In the genomic region with DNA sequence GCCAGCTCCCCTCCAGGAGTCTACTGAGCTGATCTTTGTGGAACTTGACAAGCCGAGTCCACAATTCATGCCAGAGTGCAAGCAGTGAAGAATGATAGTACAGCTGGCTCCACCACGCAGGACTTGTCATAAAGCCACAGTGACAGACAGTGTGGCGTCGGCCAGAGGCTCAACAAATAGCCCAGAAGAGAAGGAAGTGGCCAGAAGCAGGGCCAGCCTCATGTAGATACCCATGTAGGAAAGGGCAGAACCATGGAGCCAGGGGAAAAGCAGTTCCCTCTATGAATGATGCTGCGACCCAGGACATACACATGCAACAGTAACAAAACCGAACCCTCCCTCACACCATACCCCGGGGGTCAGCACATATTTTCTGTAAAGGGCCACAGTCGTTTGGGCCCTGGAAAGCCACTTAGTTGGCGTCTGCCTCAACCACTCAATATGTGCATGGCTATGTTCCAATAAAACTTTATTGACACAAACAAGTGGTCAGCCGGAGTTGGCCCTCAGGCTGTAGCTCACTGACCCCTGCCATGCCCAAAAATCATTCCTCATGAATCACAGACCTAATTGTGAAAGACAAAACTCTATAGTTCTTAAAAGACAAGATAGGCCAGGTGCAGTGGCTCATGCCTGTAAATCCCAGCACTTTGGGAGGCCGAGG, we compare ENCODE assay signal across 17 cellular contexts.
DNase-seq lines count a peak whose midpoint lies in the region; ATAC-seq, FAIRE-seq and TF ChIP-seq lines count a peak whose summit lies in the region.
"Had no signal": no experiment of that assay in that cellular context is flagged by ENCODE, and none has a peak within 500 bp of the region (broad histone marks: within the 10 kb centered on the region; RNA-seq: fewer than 3 reads in every experiment).

No MANE protein-coding gene starts in this region.

- ATAC-seq in GM12878 (no peak), upper lobe of left lung (ENCODE audit: low FRiP score in 2 of 2) (no peak)
- ATAC-seq: HCT116 had no signal

- no peaks in the 10 kb centered on the region for H3K36me3 Mint-ChIP-seq in activated naive CD4-positive, alpha-beta T cell treated with anti-CD3 and anti-CD28 coated beads for 36 hours (ENCODE audit: low read depth)
- H3K36me3 Mint-ChIP-seq in activated naive CD4-positive, alpha-beta T cell treated with anti-CD3 and anti-CD28 coated beads, Interleukin-2, amount 10 ng/mL, durations not matched to agents 7 days and 5 days = no peaks in the 10 kb centered on the region

- H3K79me2 ChIP-seq in GM12878 (ENCODE audit: control insufficient read depth, insufficient read depth, low read length) = no peaks in the 10 kb centered on the region
- no peaks in the 10 kb centered on the region for H3K79me2 ChIP-seq in hepatocyte

- TF ChIP-seq EP300 in GM12878 (IDR thresholded peaks at IDR 0.05; ENCODE audit: borderline replicate concordance in 1 of 2, control insufficient read depth in 1 of 2, low read depth in 2 of 2, low read length in 2 of 2) (no peak), upper lobe of left lung (IDR thresholded peaks at IDR 0.05) (no peak)

- H3K4me1 Mint-ChIP-seq in activated naive CD4-positive, alpha-beta T cell treated with anti-CD3 and anti-CD28 coated beads for 36 hours (ENCODE audit: low read depth) = peaks cover 13% of the 10 kb centered on the region
- H3K4me1 Mint-ChIP-seq in activated naive CD4-positive, alpha-beta T cell treated with anti-CD3 and anti-CD28 coated beads, Interleukin-2, amount 10 ng/mL, durations not matched to agents 7 days and 5 days = peaks cover 30% of the 10 kb centered on the region

- POLR2A ChIA-PET in GM12878 (lab: Charles Lee) = no interaction called here

- CTCF ChIA-PET in activated naive CD4-positive, alpha-beta T cell treated with anti-CD3 and anti-CD28 coated beads for 36 hours (lab: Charles Lee) = interaction anchor here (0.9 kb wide), 1 partner anchor 36 kb away, joined by 3 read pairs; no protein-coding TSS in a partner anchor
- CTCF ChIA-PET in activated naive CD4-positive, alpha-beta T cell treated with anti-CD3 and anti-CD28 coated beads, Interleukin-2, amount 10 ng/mL, durations not matched to agents 7 days and 5 days (lab: Charles Lee) = no interaction called here
- CTCF ChIA-PET in GM12878 (lab: Yijun Ruan, JAX) = no interaction called here

- H3K9me2 ChIP-seq in hepatocyte (replicated peaks; ENCODE audit: insufficient read depth) = no peaks in the 10 kb centered on the region

- no peaks in the 10 kb centered on the region for H4K20me1 ChIP-seq in GM12878 (ENCODE audit: control insufficient read depth, insufficient read depth)
- H4K20me1 ChIP-seq in hepatocyte (ENCODE audit: insufficient read depth, poor library complexity, severe bottlenecking) = no peaks in the 10 kb centered on the region

- H3K27me3 ChIP-seq in GM12878 (replicated peaks in 1 of 2; ENCODE audit: control insufficient read depth in 2 of 2, insufficient read depth in 2 of 2, low read length in 1 of 2) = peaks cover 0 to 5% of the 10 kb centered on the region in 2 experiments; a peak in 2 of 4 replicates
- H3K27me3 ChIP-seq in upper lobe of left lung = peaks cover 0 to 14% (median 5%) of the 10 kb centered on the region in 4 donors
- H3K27me3 ChIP-seq in hepatocyte = peaks cover 31% of the 10 kb centered on the region

- in situ Hi-C loops in GM12878 (cut with MboI) = no loop called here

- H3K9ac ChIP-seq in GM12878 (ENCODE audit: control insufficient read depth, insufficient read depth, low read length) = no peak overlapping the region

- H2AFZ ChIP-seq in GM12878 (ENCODE audit: control insufficient read depth, low read depth, low read length) (no peak overlapping the region), hepatocyte (no peak overlapping the region)

- DNase-seq in activated naive CD4-positive, alpha-beta T cell treated with anti-CD3 and anti-CD28 coated beads for 36 hours = no peak
- no peak for DNase-seq in activated naive CD4-positive, alpha-beta T cell treated with anti-CD3 and anti-CD28 coated beads, Interleukin-2, amount 10 ng/mL, durations not matched to agents 7 days and 5 days
- DNase-seq in GM12878 (ENCODE audit: low read depth, low spot score) = no peak
- DNase-seq in myocyte (ENCODE audit: low read depth) = peak; percentile 5
- no peak for DNase-seq in upper lobe of left lung
- DNase-seq in NCI-H1092 treated with DMSO at 0.1 percent for 48 hours (lab: John Stamatoyannopoulos, UW) = no peak
- DNase-seq in NK-92 (lab: John Stamatoyannopoulos, UW; ENCODE audit: unreplicated experiment) = no peak
- DNase-seq in hepatocyte (ENCODE audit: low spot score) = no peak
- DNase-seq: activated naive CD4-positive, alpha-beta T cell; NCI-H187; NCI-H524 treated with DMSO at 0.1 percent for 48 hours; stomach; T-helper 9 cell had no signal

- FAIRE-seq in GM12878 (lab: Jason Lieb, UNC) = no peak
- FAIRE-seq: RCC 7860 had no signal

- H3K27me3 Mint-ChIP-seq in activated naive CD4-positive, alpha-beta T cell treated with anti-CD3 and anti-CD28 coated beads for 36 hours (ENCODE audit: low read depth) = peaks cover 17% of the 10 kb centered on the region
- peaks cover 66% of the 10 kb centered on the region for H3K27me3 Mint-ChIP-seq in activated naive CD4-positive, alpha-beta T cell treated with anti-CD3 and anti-CD28 coated beads, Interleukin-2, amount 10 ng/mL, durations not matched to agents 7 days and 5 days

- H3K9me3 Mint-ChIP-seq in activated naive CD4-positive, alpha-beta T cell treated with anti-CD3 and anti-CD28 coated beads for 36 hours = no peaks in the 10 kb centered on the region
- H3K9me3 Mint-ChIP-seq in activated naive CD4-positive, alpha-beta T cell treated with anti-CD3 and anti-CD28 coated beads, Interleukin-2, amount 10 ng/mL, durations not matched to agents 7 days and 5 days = no peaks in the 10 kb centered on the region

- H3K36me3 ChIP-seq in GM12878 (ENCODE audit: control insufficient read depth in 2 of 2, insufficient read depth in 2 of 2, low read length in 1 of 2) (no peaks in the 10 kb centered on the region), upper lobe of left lung (no peaks in the 10 kb centered on the region), hepatocyte (replicated peaks; ENCODE audit: insufficient read depth, low read depth) (no peaks in the 10 kb centered on the region)
- H3K36me3 ChIP-seq: cardiac muscle cell, stomach had no signal

- TF ChIP-seq POLR2A in GM12878 (IDR thresholded peaks at IDR 0.05; ENCODE audit: low read depth, low read length) (no peak), upper lobe of left lung (IDR thresholded peaks at IDR 0.05) (no peak)

- TF ChIP-seq CTCF in GM12878 (IDR thresholded peaks at IDR 0.05 in 2 of 3, conservative IDR thresholded peaks at IDR 0.05 in 1 of 3; ENCODE audit: control insufficient read depth in 2 of 3, extremely low read depth in 1 of 3, insufficient read depth in 1 of 3, low read depth in 3 of 3, low read length in 3 of 3) = no peak
- no peak for TF ChIP-seq CTCF in upper lobe of left lung (IDR thresholded peaks at IDR 0.05)
- no peak for TF ChIP-seq CTCF in hepatocyte (IDR thresholded peaks at IDR 0.05; ENCODE audit: poor library complexity)

- peak overlapping the region; percentile 15 for H3K4me3 Mint-ChIP-seq in activated naive CD4-positive, alpha-beta T cell treated with anti-CD3 and anti-CD28 coated beads for 36 hours
- no peak overlapping the region for H3K4me3 Mint-ChIP-seq in activated naive CD4-positive, alpha-beta T cell treated with anti-CD3 and anti-CD28 coated beads, Interleukin-2, amount 10 ng/mL, durations not matched to agents 7 days and 5 days

- no TSS peak for BruUV-seq in GM12878 (replicated peaks; lab: Mats Ljungman, UMichigan)

- H3K4me2 ChIP-seq in GM12878 (ENCODE audit: control insufficient read depth, insufficient read depth) (no peak overlapping the region), hepatocyte (no peak overlapping the region)

- H3K4me3 ChIP-seq in GM12878 (no peak overlapping the region), upper lobe of left lung (no peak overlapping the region), hepatocyte (no peak overlapping the region)
- H3K4me3 ChIP-seq: cardiac muscle cell had no signal

- SMC1A ChIA-PET in GM12878 (lab: Charles Lee; ENCODE audit: uncharacterized antibody, unreplicated experiment) = no interaction called here

- RAD21 ChIA-PET in GM12878 (lab: Charles Lee; ENCODE audit: unreplicated experiment) = no interaction called here

- no peaks in the 10 kb centered on the region; the same call in 2 of the 3 replicates for H3K9me3 ChIP-seq in GM12878 (replicated peaks; ENCODE audit: control insufficient read depth, insufficient read depth, low read length)
- no peaks in the 10 kb centered on the region for H3K9me3 ChIP-seq in upper lobe of left lung
- H3K9me3 ChIP-seq in hepatocyte (ENCODE audit: low read depth) = no peaks in the 10 kb centered on the region

- intact Hi-C loops in activated naive CD4-positive, alpha-beta T cell treated with anti-CD3 and anti-CD28 coated beads for 36 hours (cut with micrococcal nuclease) = no loop called here
- intact Hi-C loops in GM12878 (cut with micrococcal nuclease; ENCODE audit: unreplicated experiment) = no loop called here

- 38% methylated on average over 11 of the region's 11 CpGs for WGBS in GM12878 (ENCODE audit: insufficient coverage, insufficient replicate concordance, low lambda C conversion rate, missing lambda C conversion rate)
- 71 to 73% methylated on average over 9 to 11 of the region's 11 CpGs for WGBS in upper lobe of left lung, 2 donors
- WGBS in hepatocyte (ENCODE audit: low lambda C conversion rate, missing lambda C conversion rate) = 87% methylated on average over 11 of the region's 11 CpGs

- no peak overlapping the region for H3K27ac Mint-ChIP-seq in activated naive CD4-positive, alpha-beta T cell treated with anti-CD3 and anti-CD28 coated beads for 36 hours
- no peak overlapping the region for H3K27ac Mint-ChIP-seq in activated naive CD4-positive, alpha-beta T cell treated with anti-CD3 and anti-CD28 coated beads, Interleukin-2, amount 10 ng/mL, durations not matched to agents 7 days and 5 days

- H3K4me1 ChIP-seq in GM12878 (ENCODE audit: control insufficient read depth, insufficient read depth, low read length) (no peaks in the 10 kb centered on the region), upper lobe of left lung (peaks cover 26 to 57% (median 39%) of the 10 kb centered on the region in 4 donors), hepatocyte (ENCODE audit: insufficient read depth) (peaks cover 4% of the 10 kb centered on the region)

- H3K27ac ChIP-seq in GM12878 (ENCODE audit: control insufficient read depth, insufficient read depth) (no peak overlapping the region), upper lobe of left lung (peak overlapping the region; percentile 50 to 82 (median 76)), hepatocyte (no peak overlapping the region)
- H3K27ac ChIP-seq: cardiac muscle cell, HL-60 had no signal

- no peak for TF ChIP-seq RAD21 in GM12878 (IDR thresholded peaks at IDR 0.05; ENCODE audit: insufficient read depth, low read depth, low read length)

TF ChIP-seq in GM12878, 131 proteins besides CTCF, POLR2A, EP300 and RAD21 (continues in another document):
- TF ChIP-seq SIN3A (IDR thresholded peaks at IDR 0.05; ENCODE audit: low read depth, low read length) = no peak

Comparison
In these comparisons a context has a peak if more than half of its experiments do, and no peak if none do; other contexts are left out.
1. H3K27ac ChIP-seq: peak in upper lobe of left lung (4 of 4); none in GM12878 (single experiment) and hepatocyte (single experiment).